Comparison of ENCODE assay signal across 2 cellular contexts in genomic region chr4:41747230-41748055, GRCh38.
TF ChIP-seq lines count a peak whose summit lies in the region.

No MANE protein-coding gene starts in this region.

TF ChIP-seq in SK-N-SH treated with all-trans-retinoic acid at 6 μM for 48 hours, 23 proteins besides CTCF, POLR2A, EP300 and RAD21:
- TF ChIP-seq TSHZ2 (CRISPR knock-in tag; IDR thresholded peaks at IDR 0.05): no peak
- TF ChIP-seq TOX (CRISPR knock-in tag; IDR thresholded peaks at IDR 0.05; ENCODE audit: borderline replicate concordance): no peak
- no peak for TF ChIP-seq OSR1 (CRISPR knock-in tag; IDR thresholded peaks at IDR 0.05)
- no peak for TF ChIP-seq ZNF70 (CRISPR knock-in tag; IDR thresholded peaks at IDR 0.05)
- TF ChIP-seq BACH2 (CRISPR knock-in tag; IDR thresholded peaks at IDR 0.05; ENCODE audit: borderline replicate concordance): no peak
- TF ChIP-seq, protein P1, sequence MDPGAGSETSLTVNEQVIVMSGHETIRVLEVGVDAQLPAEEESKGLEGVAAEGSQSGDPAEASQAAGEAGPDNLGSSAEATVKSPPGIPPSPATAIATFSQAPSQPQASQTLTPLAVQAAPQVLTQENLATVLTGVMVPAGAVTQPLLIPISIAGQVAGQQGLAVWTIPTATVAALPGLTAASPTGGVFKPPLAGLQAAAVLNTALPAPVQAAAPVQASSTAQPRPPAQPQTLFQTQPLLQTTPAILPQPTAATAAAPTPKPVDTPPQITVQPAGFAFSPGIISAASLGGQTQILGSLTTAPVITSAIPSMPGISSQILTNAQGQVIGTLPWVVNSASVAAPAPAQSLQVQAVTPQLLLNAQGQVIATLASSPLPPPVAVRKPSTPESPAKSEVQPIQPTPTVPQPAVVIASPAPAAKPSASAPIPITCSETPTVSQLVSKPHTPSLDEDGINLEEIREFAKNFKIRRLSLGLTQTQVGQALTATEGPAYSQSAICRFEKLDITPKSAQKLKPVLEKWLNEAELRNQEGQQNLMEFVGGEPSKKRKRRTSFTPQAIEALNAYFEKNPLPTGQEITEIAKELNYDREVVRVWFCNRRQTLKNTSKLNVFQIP (CRISPR knock-in tag; IDR thresholded peaks at IDR 0.05; ENCODE audit: borderline replicate concordance, low read depth): no peak
- TF ChIP-seq ESRRG (CRISPR knock-in tag; IDR thresholded peaks at IDR 0.05): no peak
- no peak for TF ChIP-seq ZC3H10 (CRISPR knock-in tag; IDR thresholded peaks at IDR 0.05)
- TF ChIP-seq ZNF565 (CRISPR knock-in tag; conservative IDR thresholded peaks at IDR 0.05; ENCODE audit: low read depth): no peak
- no peak for TF ChIP-seq PPARA (CRISPR knock-in tag; IDR thresholded peaks at IDR 0.05; ENCODE audit: borderline replicate concordance)
- TF ChIP-seq ZNF8 (CRISPR knock-in tag; IDR thresholded peaks at IDR 0.05): no peak
- no peak for TF ChIP-seq CSRNP3 (CRISPR knock-in tag; IDR thresholded peaks at IDR 0.05)
- no peak for TF ChIP-seq CREB5 (CRISPR knock-in tag; IDR thresholded peaks at IDR 0.05; ENCODE audit: low read depth)
- no peak for TF ChIP-seq ZFP30 (CRISPR knock-in tag; IDR thresholded peaks at IDR 0.05)
- no peak for TF ChIP-seq RARB (CRISPR knock-in tag; IDR thresholded peaks at IDR 0.05)
TF ChIP-seq in SK-N-SH treated with all-trans-retinoic acid at 6 μM for 48 hours: peak in this region for 0.

TF ChIP-seq in GM23338, 12 proteins besides CTCF, POLR2A, EP300 and RAD21 (continued from another document):
- TF ChIP-seq ZNF462 (CRISPR knock-in tag; IDR thresholded peaks at IDR 0.05) (no peak), ZNF331 (CRISPR knock-in tag; IDR thresholded peaks at IDR 0.05; ENCODE audit: low read depth) (no peak), REST (IDR thresholded peaks at IDR 0.05; ENCODE audit: unreplicated experiment) (no peak), NANOG (IDR thresholded peaks at IDR 0.05; ENCODE audit: borderline replicate concordance) (no peak), CREB1 (CRISPR knock-in tag; IDR thresholded peaks at IDR 0.05; ENCODE audit: low read depth) (no peak), ETS1 (IDR thresholded peaks at IDR 0.05) (no peak), EZH2phosphoT487 (IDR thresholded peaks at IDR 0.05; ENCODE audit: unreplicated experiment) (peak; percentile 95), JUNB (IDR thresholded peaks at IDR 0.05; ENCODE audit: unreplicated experiment) (no peak), ZNF114 (CRISPR knock-in tag; IDR thresholded peaks at IDR 0.05) (no peak), POLR2AphosphoS5 (IDR thresholded peaks at IDR 0.05; ENCODE audit: low read depth) (no peak)
